9 cellular contexts compared by ENCODE assay signal in genomic region chr16:66858740-66859396, GRCh38. TPM values are rescaled to one million over a fixed set of nuclear protein-coding genes. Genes with fewer than 3 reads are reported as not detected.
DNase-seq lines count a peak whose midpoint lies in the region; ATAC-seq and TF ChIP-seq lines count a peak whose summit lies in the region.
"Had no signal": no experiment of that assay in that cellular context is flagged by ENCODE, and none has a peak within 500 bp of the region (broad histone marks: within the 10 kb centered on the region; RNA-seq: fewer than 3 reads in every experiment).

No MANE protein-coding gene starts in this region.

- CTCF ChIA-PET in HEK293T (lab: Yijun Ruan, JAX): interaction anchor here (0.6 to 1.6 kb wide), 2 partner anchors 9 to 251 kb away, joined by 3 to 5 read pairs; no protein-coding TSS in a partner anchor

- POLR2A ChIA-PET in HEK293T (lab: Yijun Ruan, JAX): interaction anchor here (1.1 kb wide), 1 partner anchor 29 kb away, joined by 3 read pairs; the partner anchor contains the start of gene NAE1

- ATAC-seq in GM18858 (IDR thresholded peaks at IDR 0.05; ENCODE audit: unreplicated experiment) (peak; percentile 46), esophagus mucosa (peak; percentile 50)

- peak; percentile 69 for DNase-seq in NCI-H2029 treated with DMSO at 0.1 percent for 48 hours (lab: John Stamatoyannopoulos, UW)
- peak; percentile 48 for DNase-seq in renal cortical epithelial cell (ENCODE audit: low read depth)
- DNase-seq in stimulated activated CD4-positive, alpha-beta T cell treated with anti-CD3 and anti-CD28 coated beads, Interleukin-4, amount 100 ng/mL, for 24 hours: no peak
- no peak for DNase-seq in nucleus accumbens (lab: John Stamatoyannopoulos, UW)
- no peak for DNase-seq in HEK293T (ENCODE audit: extremely low spot score)
- DNase-seq in NCI-H1436 (lab: John Stamatoyannopoulos, UW): no peak
- DNase-seq: effector memory CD4-positive, alpha-beta T cell had no signal

TF ChIP-seq in HEK293T, 16 proteins besides CTCF, POLR2A, EP300 and RAD21:
- TF ChIP-seq SP1 (IDR thresholded peaks at IDR 0.05): no peak
- no peak for TF ChIP-seq ARNT (IDR thresholded peaks at IDR 0.05)
- TF ChIP-seq SUZ12 (IDR thresholded peaks at IDR 0.05): no peak
- TF ChIP-seq LEF1 (IDR thresholded peaks at IDR 0.05; ENCODE audit: borderline replicate concordance): no peak
- TF ChIP-seq CTBP1 (IDR thresholded peaks at IDR 0.05; ENCODE audit: borderline replicate concordance): no peak
- TF ChIP-seq HDGF (IDR thresholded peaks at IDR 0.05; ENCODE audit: borderline replicate concordance): no peak
- no peak for TF ChIP-seq ELF4 (IDR thresholded peaks at IDR 0.05)
- TF ChIP-seq BHLHE40 (IDR thresholded peaks at IDR 0.05; ENCODE audit: borderline replicate concordance): no peak
- no peak for TF ChIP-seq FOXM1 (IDR thresholded peaks at IDR 0.05; ENCODE audit: borderline replicate concordance)
- TF ChIP-seq NFRKB (IDR thresholded peaks at IDR 0.05): no peak
- no peak for TF ChIP-seq TARDBP (IDR thresholded peaks at IDR 0.05)
- no peak for TF ChIP-seq FOXA1 (IDR thresholded peaks at IDR 0.05)
- no peak for TF ChIP-seq ZNF384 (IDR thresholded peaks at IDR 0.05)
- no peak for TF ChIP-seq FOXK2 (IDR thresholded peaks at IDR 0.05)
- TF ChIP-seq PKNOX1 (IDR thresholded peaks at IDR 0.05): no peak
- TF ChIP-seq L3MBTL2 (conservative IDR thresholded peaks at IDR 0.05): no peak

RNA-seq across cellular contexts. Expression of gene CA7, which starts 14.7 kb away (rescaled TPM):
- total RNA-seq in esophagus mucosa (not detected), renal cortical epithelial cell (not detected in 2 replicates)

RNA-seq across cellular contexts. Expression of gene PDP2, which starts 21.4 kb away (rescaled TPM):
- total RNA-seq in esophagus mucosa (9.6 TPM), renal cortical epithelial cell (8.3 and 11.5 TPM in 2 replicates)

RNA-seq across cellular contexts. Expression of gene NAE1, which starts 28.1 kb away (rescaled TPM):
- total RNA-seq in esophagus mucosa: 41.2 TPM
- total RNA-seq in renal cortical epithelial cell: 81.0 and 110 TPM in 2 replicates

RNA-seq across cellular contexts. Expression of gene TERB1, which starts 57.5 kb away (rescaled TPM):
- total RNA-seq in esophagus mucosa: 0.08 TPM
- 0.15 and 0.35 TPM in 2 replicates for total RNA-seq in renal cortical epithelial cell

RNA-seq across cellular contexts. Expression of gene CDH16, which starts 59.8 kb away (rescaled TPM):
- total RNA-seq in esophagus mucosa (5.0 TPM), renal cortical epithelial cell (7.8 and 414 TPM in 2 replicates)

Comparison
In these comparisons a context has a peak if more than half of its experiments do, and no peak if none do; other contexts are left out.
1. DNase-seq: peak in NCI-H2029 treated with DMSO at 0.1 percent for 48 hours (single experiment) and renal cortical epithelial cell (single experiment); none in stimulated activated CD4-positive, alpha-beta T cell treated with anti-CD3 and anti-CD28 coated beads, Interleukin-4, amount 100 ng/mL, for 24 hours (single experiment), nucleus accumbens (0 of 56), HEK293T (single experiment) and NCI-H1436 (single experiment).